12 cellular contexts compared by ENCODE assay signal in the genomic region with DNA sequence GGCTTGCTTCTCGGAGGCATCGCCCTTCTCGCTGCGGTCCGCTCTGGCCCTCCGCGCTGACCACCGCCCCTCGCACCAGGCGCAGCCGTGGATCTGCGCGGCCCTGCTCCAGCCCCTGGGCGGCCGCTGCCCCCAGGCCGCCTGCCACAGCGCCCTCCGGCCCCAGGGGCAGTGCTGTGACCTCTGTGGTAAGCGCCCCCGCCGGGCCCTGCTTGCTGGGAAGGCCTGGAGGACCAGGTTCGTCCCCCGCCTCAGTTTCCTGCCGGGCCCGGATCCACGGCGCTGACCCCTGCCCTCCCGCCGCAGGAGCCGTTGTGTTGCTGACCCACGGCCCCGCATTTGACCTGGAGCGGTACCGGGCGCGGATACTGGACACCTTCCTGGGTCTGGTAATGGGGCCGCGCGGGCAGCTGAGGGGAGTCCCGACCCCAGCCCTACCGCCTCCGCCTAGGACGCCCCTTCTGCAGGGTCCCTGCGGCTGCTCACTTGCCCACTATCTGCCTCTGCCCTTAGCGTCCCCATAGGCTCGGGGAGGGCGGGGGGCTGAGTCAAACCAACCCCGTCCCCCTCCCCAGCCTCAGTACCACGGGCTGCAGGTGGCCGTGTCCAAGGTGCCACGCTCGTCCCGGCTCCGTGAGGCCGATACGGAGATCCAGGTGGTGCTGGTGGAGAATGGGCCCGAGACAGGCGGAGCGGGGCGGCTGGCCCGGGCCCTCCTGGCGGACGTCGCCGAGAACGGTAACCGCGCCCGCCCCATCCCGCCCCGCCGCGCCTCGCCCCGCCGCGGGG. TPM values are rescaled to one million over a fixed set of nuclear protein-coding genes. Genes with fewer than 3 reads are reported as not detected.
A peak's percentile ranks its signal among the peaks of the same experiment; 100 is the strongest.
DNase-seq lines count a peak whose midpoint lies in the region; ATAC-seq, FAIRE-seq and TF ChIP-seq lines count a peak whose summit lies in the region.
"Had no signal": no experiment of that assay in that cellular context is flagged by ENCODE, and none has a peak within 500 bp of the region (broad histone marks: within the 10 kb centered on the region; RNA-seq: fewer than 3 reads in every experiment).

No MANE protein-coding gene starts in this region.

- in situ Hi-C loops in gastrocnemius medialis (cut with MboI; ENCODE audit: low sequenced_read_pairs in 4 of 4): no loop called here

- H3K4me3 ChIP-seq in astrocyte (ENCODE audit: insufficient read depth, low read depth, low read length) (no peak overlapping the region), gastrocnemius medialis (peak overlapping the region; percentile 34 to 61 (median 52))

- peaks cover 2% of the 10 kb centered on the region for H3K4me1 Mint-ChIP-seq in astrocyte (ENCODE audit: low read depth, unreplicated experiment)

- peak overlapping the region; percentile 79 for H3K4me2 ChIP-seq in astrocyte (ENCODE audit: low read length)

- H3K79me2 ChIP-seq in astrocyte (ENCODE audit: insufficient read depth, low read length): no peaks in the 10 kb centered on the region

- H3K36me3 ChIP-seq in ES-I3 (ENCODE audit: insufficient read depth, low read length) (no peaks in the 10 kb centered on the region), astrocyte (ENCODE audit: insufficient read depth, low read length) (peaks cover 8% of the 10 kb centered on the region), gastrocnemius medialis (peaks cover 0 to 11% of the 10 kb centered on the region in 2 donors)

- no peak for ATAC-seq in gastrocnemius medialis
- no peak for ATAC-seq in HG02938 (IDR thresholded peaks at IDR 0.05; ENCODE audit: unreplicated experiment)
- no peak for ATAC-seq in HG02623 (IDR thresholded peaks at IDR 0.05; ENCODE audit: unreplicated experiment)

- H3K27ac ChIP-seq in astrocyte (ENCODE audit: low read depth, low read length): no peak overlapping the region
- H3K27ac ChIP-seq in gastrocnemius medialis: no peak overlapping the region
- H3K27ac ChIP-seq: RWPE1 had no signal

- H4K20me1 ChIP-seq in astrocyte (ENCODE audit: insufficient read depth, low read length): peaks cover 30% of the 10 kb centered on the region

- TF ChIP-seq CTCF in astrocyte (IDR thresholded peaks at IDR 0.05; ENCODE audit: insufficient read depth, low read depth, low read length): no peak
- TF ChIP-seq CTCF in gastrocnemius medialis (IDR thresholded peaks at IDR 0.05 in 4 of 5, conservative IDR thresholded peaks at IDR 0.05 in 1 of 5): no peak
- TF ChIP-seq CTCF in GM10266 (IDR thresholded peaks at IDR 0.05; ENCODE audit: control insufficient read depth, insufficient read depth, low read depth, missing control alignments): no peak

- FAIRE-seq in astrocyte (lab: Jason Lieb, UNC): no peak

- no peak overlapping the region for H3K27ac Mint-ChIP-seq in astrocyte (ENCODE audit: unreplicated experiment)

- H3K27me3 ChIP-seq in astrocyte (ENCODE audit: insufficient read depth, low read length) (peaks cover 35% of the 10 kb centered on the region), gastrocnemius medialis (peaks cover 39 to 48% (median 45%) of the 10 kb centered on the region in 3 donors)

- H3K36me3 Mint-ChIP-seq in astrocyte (ENCODE audit: low read depth, unreplicated experiment): peaks cover 4% of the 10 kb centered on the region

- no peak for TF ChIP-seq POLR2A in gastrocnemius medialis (IDR thresholded peaks at IDR 0.05)

- H2AFZ ChIP-seq in astrocyte (ENCODE audit: low read depth, low read length): no peak overlapping the region

- H3K9me3 Mint-ChIP-seq in astrocyte (ENCODE audit: unreplicated experiment): no peaks in the 10 kb centered on the region

- DNase-seq in astrocyte (ENCODE audit: low read depth) (no peak), left kidney (ENCODE audit: low read depth, low spot score) (peak; percentile 18), gastrocnemius medialis (no peak), amniotic stem cell (lab: John Stamatoyannopoulos, UW) (no peak), GM10266 (ENCODE audit: extremely low spot score) (no peak)
- DNase-seq: cortex of kidney, EL, kidney glomerular epithelial cell had no signal

- no peak overlapping the region for H3K4me3 Mint-ChIP-seq in astrocyte (ENCODE audit: unreplicated experiment)

- intact Hi-C loops in gastrocnemius medialis (cut with DNase I; ENCODE audit: low total_unique reads): no loop called here

- H3K9ac ChIP-seq in ES-I3 (ENCODE audit: low read depth, low read length) (peak overlapping the region; percentile 71; the same call in 1 of the 2 replicates), astrocyte (ENCODE audit: low read length) (no peak overlapping the region)

- H3K4me1 ChIP-seq in ES-I3 (ENCODE audit: insufficient read depth, low read length) (peaks cover 7% of the 10 kb centered on the region), astrocyte (ENCODE audit: insufficient read depth, low read length) (peaks cover 22% of the 10 kb centered on the region), gastrocnemius medialis (peaks cover 14 to 17% of the 10 kb centered on the region in 2 donors)

- H3K9me3 ChIP-seq in ES-I3 (ENCODE audit: control insufficient read depth, insufficient read depth, low read length) (no peaks in the 10 kb centered on the region; the same call in 1 of the 2 replicates), astrocyte (ENCODE audit: insufficient read depth, low read depth, low read length) (no peaks in the 10 kb centered on the region), gastrocnemius medialis (no peaks in the 10 kb centered on the region)

- peaks cover 16% of the 10 kb centered on the region for H3K27me3 Mint-ChIP-seq in astrocyte (ENCODE audit: low read depth, unreplicated experiment)

RNA-seq across cellular contexts. Expression of a gene that starts 7.1 kb away (rescaled TPM):
- total RNA-seq in astrocyte: 2.0 and 3.4 TPM in 2 replicates
- total RNA-seq in gastrocnemius medialis: 1 to 10 TPM in 1 of 4 donors, under 1 TPM in 1, not detected in 2; 0.42 to 4.3 TPM
